In genomic region chr2:42964444-42965081, GRCh38 we compare ENCODE assay signal across 9 cellular contexts.
DNase-seq lines count a peak whose midpoint lies in the region; ATAC-seq and TF ChIP-seq lines count a peak whose summit lies in the region.
"Had no signal": no experiment of that assay in that cellular context is flagged by ENCODE, and none has a peak within 500 bp of the region (broad histone marks: within the 10 kb centered on the region; RNA-seq: fewer than 3 reads in every experiment).

No MANE protein-coding gene starts in this region.

- peaks cover 48% of the 10 kb centered on the region for H3K4me1 ChIP-seq in PC-9 (replicated peaks; ENCODE audit: insufficient read depth)

- POLR2A ChIA-PET in PC-9 (lab: Charles Lee; ENCODE audit: unreplicated experiment) = interaction anchor here (0.5 kb wide), 2 partner anchors 14 to 262 kb away, joined by 4 to 6 read pairs; partner anchors contain the start of gene ZFP36L2

- intact Hi-C loops in PC-9 (cut with micrococcal nuclease; ENCODE audit: unreplicated experiment) = loop anchor here (5.0 kb wide), 1 partner anchor 123 kb away; no protein-coding TSS in a partner anchor
- intact Hi-C loops in posterior cingulate gyrus (cut with DNase I) = no loop called here

- H2AFZ ChIP-seq in PC-9 = no peak overlapping the region

- H3F3A ChIP-seq in PC-9 (ENCODE audit: insufficient read depth, low read depth) = peaks cover 22% of the 10 kb centered on the region

- H3K27ac ChIP-seq in PC-9 = peak overlapping the region; percentile 51

- H3K36me3 ChIP-seq in PC-9 (ENCODE audit: low read depth) = no peaks in the 10 kb centered on the region

- no peaks in the 10 kb centered on the region for H3K9me3 ChIP-seq in PC-9 (ENCODE audit: insufficient read depth, low read depth)

- DNase-seq in C1 segment of cervical spinal cord (lab: John Stamatoyannopoulos, UW) (peak in 9 of 14 donors; percentile 34 to 89 (median 63)), PC-9 (peak; percentile 86 to 88), fibroblast of the aortic adventitia (ENCODE audit: low read depth) (peak; percentile 99), posterior cingulate gyrus (peak in 7 of 10 donors; percentile 21 to 91 (median 50)), NOMO-1 treated with dmso at 0.1 percent for 144 hours (lab: John Stamatoyannopoulos, UW; ENCODE audit: unreplicated experiment) (no peak), retina (no peak), OCI-M1 (lab: John Stamatoyannopoulos, UW) (no peak)
- DNase-seq: activated effector memory CD4-positive, alpha-beta T cell treated with Interleukin-2 at 50 U/mL for 16 hours had no signal

- no peaks in the 10 kb centered on the region for H3K79me2 ChIP-seq in PC-9 (ENCODE audit: low read depth)

- no peaks in the 10 kb centered on the region for H3K9me2 ChIP-seq in PC-9 (ENCODE audit: insufficient read depth)

- H3K4me3 ChIP-seq in PC-9 (no peak overlapping the region), fibroblast of the aortic adventitia (ENCODE audit: low read depth, low read length) (no peak overlapping the region)

- H3K27me3 ChIP-seq in PC-9 (ENCODE audit: insufficient read depth, low read depth) = no peaks in the 10 kb centered on the region

- H4K20me1 ChIP-seq in PC-9 (ENCODE audit: insufficient read depth) = no peaks in the 10 kb centered on the region

- H3K4me2 ChIP-seq in PC-9 = peak overlapping the region; percentile 29

- no TSS peak for BruUV-seq in PC-9 (replicated peaks; lab: Mats Ljungman, UMichigan)

- ATAC-seq in GM19023 (IDR thresholded peaks at IDR 0.05; ENCODE audit: unreplicated experiment) = no peak

- CTCF ChIA-PET in PC-9 (lab: Charles Lee) = interaction anchor here (0.7 to 1.1 kb wide), 3 partner anchors 11 to 107 kb away, joined by 4 to 5 read pairs (median 5); no protein-coding TSS in a partner anchor

- TF ChIP-seq CTCF in PC-9 (conservative IDR thresholded peaks at IDR 0.05) (no peak), fibroblast of the aortic adventitia (IDR thresholded peaks at IDR 0.05; ENCODE audit: insufficient read depth, low read length) (no peak)

Comparison
In these comparisons a context has a peak if more than half of its experiments do, and no peak if none do; other contexts are left out.
1. DNase-seq: peak in C1 segment of cervical spinal cord (9 of 14), PC-9 (2 of 2), fibroblast of the aortic adventitia (single experiment) and posterior cingulate gyrus (7 of 10); none in NOMO-1 treated with dmso at 0.1 percent for 144 hours (single experiment), retina (single experiment) and OCI-M1 (single experiment).